1 cellular context compared by ENCODE assay signal in the genomic region with DNA sequence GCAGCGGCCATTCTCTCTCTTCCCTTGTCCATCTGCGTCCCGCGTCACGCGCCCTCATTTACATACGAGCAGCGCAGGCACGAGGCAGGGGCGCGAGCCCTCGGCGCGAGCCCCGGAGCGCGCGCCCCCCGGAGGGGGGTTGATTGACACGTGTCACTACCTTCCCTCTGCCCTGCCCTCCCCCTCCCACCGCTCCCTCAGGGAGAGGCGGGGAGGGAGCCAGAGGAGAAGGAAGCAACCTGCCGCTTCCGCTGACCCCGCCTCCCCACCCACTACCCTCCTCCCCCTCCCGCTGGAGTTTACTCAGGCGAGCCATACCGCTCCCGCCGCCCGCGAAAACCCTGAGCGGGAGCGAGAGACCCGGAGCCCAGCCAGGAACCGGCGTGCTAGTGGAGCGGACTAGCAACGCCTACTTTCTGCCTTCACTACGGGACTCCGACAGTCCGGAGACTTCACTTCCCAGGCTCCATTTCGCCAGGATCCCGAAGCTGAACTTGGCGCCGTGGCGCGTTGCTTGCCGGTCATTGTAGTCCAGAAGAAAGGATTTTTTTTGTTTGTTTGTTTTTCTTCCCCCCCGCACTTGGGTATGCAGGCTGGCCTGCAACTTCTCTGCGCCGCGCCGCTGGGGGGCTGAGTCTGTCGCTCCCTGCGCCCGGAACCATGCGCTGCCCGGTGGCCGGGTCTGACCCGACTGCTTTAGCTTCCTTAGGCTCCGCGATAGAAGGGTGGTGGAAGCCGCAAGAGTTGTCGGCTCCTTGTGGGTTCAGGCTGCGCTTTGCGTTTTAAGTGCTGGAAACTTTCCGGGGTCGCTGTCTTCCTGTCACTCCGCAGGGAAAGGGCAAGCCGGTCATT.
TF ChIP-seq lines count a peak whose summit lies in the region.

A gene (minus strand): TSS at position 36 of the 852 bp plus-strand sequence. CDS start 4 bp downstream, at position 32.

TF ChIP-seq in HepG2, 621 proteins besides CTCF, POLR2A, EP300 and RAD21 (continued from another document and continues in another):
- no peak for TF ChIP-seq SCMH1 (CRISPR knock-in tag; IDR thresholded peaks at IDR 0.05; ENCODE audit: borderline replicate concordance)
- peak; percentile 50 for TF ChIP-seq ELF3 (CRISPR knock-in tag; IDR thresholded peaks at IDR 0.05)
- peak; percentile 39; the same call in 1 of the 2 replicates for TF ChIP-seq ZFP36L1 (CRISPR knock-in tag; IDR thresholded peaks at IDR 0.05)
- no peak for TF ChIP-seq RBAK (CRISPR knock-in tag; IDR thresholded peaks at IDR 0.05)
- no peak for TF ChIP-seq TCF12 (IDR thresholded peaks at IDR 0.05)
- no peak for TF ChIP-seq TCF12 (CRISPR knock-in tag; IDR thresholded peaks at IDR 0.05)
- TF ChIP-seq, protein P1, sequence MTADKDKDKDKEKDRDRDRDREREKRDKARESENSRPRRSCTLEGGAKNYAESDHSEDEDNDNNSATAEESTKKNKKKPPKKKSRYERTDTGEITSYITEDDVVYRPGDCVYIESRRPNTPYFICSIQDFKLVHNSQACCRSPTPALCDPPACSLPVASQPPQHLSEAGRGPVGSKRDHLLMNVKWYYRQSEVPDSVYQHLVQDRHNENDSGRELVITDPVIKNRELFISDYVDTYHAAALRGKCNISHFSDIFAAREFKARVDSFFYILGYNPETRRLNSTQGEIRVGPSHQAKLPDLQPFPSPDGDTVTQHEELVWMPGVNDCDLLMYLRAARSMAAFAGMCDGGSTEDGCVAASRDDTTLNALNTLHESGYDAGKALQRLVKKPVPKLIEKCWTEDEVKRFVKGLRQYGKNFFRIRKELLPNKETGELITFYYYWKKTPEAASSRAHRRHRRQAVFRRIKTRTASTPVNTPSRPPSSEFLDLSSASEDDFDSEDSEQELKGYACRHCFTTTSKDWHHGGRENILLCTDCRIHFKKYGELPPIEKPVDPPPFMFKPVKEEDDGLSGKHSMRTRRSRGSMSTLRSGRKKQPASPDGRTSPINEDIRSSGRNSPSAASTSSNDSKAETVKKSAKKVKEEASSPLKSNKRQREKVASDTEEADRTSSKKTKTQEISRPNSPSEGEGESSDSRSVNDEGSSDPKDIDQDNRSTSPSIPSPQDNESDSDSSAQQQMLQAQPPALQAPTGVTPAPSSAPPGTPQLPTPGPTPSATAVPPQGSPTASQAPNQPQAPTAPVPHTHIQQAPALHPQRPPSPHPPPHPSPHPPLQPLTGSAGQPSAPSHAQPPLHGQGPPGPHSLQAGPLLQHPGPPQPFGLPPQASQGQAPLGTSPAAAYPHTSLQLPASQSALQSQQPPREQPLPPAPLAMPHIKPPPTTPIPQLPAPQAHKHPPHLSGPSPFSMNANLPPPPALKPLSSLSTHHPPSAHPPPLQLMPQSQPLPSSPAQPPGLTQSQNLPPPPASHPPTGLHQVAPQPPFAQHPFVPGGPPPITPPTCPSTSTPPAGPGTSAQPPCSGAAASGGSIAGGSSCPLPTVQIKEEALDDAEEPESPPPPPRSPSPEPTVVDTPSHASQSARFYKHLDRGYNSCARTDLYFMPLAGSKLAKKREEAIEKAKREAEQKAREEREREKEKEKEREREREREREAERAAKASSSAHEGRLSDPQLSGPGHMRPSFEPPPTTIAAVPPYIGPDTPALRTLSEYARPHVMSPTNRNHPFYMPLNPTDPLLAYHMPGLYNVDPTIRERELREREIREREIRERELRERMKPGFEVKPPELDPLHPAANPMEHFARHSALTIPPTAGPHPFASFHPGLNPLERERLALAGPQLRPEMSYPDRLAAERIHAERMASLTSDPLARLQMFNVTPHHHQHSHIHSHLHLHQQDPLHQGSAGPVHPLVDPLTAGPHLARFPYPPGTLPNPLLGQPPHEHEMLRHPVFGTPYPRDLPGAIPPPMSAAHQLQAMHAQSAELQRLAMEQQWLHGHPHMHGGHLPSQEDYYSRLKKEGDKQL (CRISPR knock-in tag; IDR thresholded peaks at IDR 0.05; ENCODE audit: low read depth), result no peak
- TF ChIP-seq, protein P2, sequence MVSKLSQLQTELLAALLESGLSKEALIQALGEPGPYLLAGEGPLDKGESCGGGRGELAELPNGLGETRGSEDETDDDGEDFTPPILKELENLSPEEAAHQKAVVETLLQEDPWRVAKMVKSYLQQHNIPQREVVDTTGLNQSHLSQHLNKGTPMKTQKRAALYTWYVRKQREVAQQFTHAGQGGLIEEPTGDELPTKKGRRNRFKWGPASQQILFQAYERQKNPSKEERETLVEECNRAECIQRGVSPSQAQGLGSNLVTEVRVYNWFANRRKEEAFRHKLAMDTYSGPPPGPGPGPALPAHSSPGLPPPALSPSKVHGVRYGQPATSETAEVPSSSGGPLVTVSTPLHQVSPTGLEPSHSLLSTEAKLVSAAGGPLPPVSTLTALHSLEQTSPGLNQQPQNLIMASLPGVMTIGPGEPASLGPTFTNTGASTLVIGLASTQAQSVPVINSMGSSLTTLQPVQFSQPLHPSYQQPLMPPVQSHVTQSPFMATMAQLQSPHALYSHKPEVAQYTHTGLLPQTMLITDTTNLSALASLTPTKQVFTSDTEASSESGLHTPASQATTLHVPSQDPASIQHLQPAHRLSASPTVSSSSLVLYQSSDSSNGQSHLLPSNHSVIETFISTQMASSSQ (IDR thresholded peaks at IDR 0.05; ENCODE audit: low read depth), result 0 out of 2 replicates have a peak, but pooled peaks have one; percentile 10
- TF ChIP-seq, protein P2 (CRISPR knock-in tag; IDR thresholded peaks at IDR 0.05; ENCODE audit: borderline replicate concordance), result no peak
- TF ChIP-seq ZNF570 (CRISPR knock-in tag; IDR thresholded peaks at IDR 0.05; ENCODE audit: borderline replicate concordance), result no peak
- TF ChIP-seq ZNF124 (CRISPR knock-in tag; IDR thresholded peaks at IDR 0.05), result peak; percentile 36; the same call in 1 of the 2 replicates
- no peak for TF ChIP-seq EEA1 (CRISPR knock-in tag; IDR thresholded peaks at IDR 0.05; ENCODE audit: borderline replicate concordance)
- TF ChIP-seq NFATC3 (CRISPR knock-in tag; IDR thresholded peaks at IDR 0.05), result no peak
- no peak for TF ChIP-seq CEBPB (IDR thresholded peaks at IDR 0.05; ENCODE audit: borderline replicate concordance, low read depth, low read length)
- no peak for TF ChIP-seq ZNF44 (CRISPR knock-in tag; IDR thresholded peaks at IDR 0.05)
- no peak for TF ChIP-seq SMARCC2 (IDR thresholded peaks at IDR 0.05)
- TF ChIP-seq ZNF660 (CRISPR knock-in tag; IDR thresholded peaks at IDR 0.05; ENCODE audit: borderline replicate concordance, low read depth), result no peak
- TF ChIP-seq, protein P3, sequence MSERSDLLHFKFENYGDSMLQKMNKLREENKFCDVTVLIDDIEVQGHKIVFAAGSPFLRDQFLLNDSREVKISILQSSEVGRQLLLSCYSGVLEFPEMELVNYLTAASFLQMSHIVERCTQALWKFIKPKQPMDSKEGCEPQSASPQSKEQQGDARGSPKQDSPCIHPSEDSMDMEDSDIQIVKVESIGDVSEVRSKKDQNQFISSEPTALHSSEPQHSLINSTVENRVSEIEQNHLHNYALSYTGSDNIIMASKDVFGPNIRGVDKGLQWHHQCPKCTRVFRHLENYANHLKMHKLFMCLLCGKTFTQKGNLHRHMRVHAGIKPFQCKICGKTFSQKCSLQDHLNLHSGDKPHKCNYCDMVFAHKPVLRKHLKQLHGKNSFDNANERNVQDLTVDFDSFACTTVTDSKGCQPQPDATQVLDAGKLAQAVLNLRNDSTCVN (CRISPR knock-in tag; IDR thresholded peaks at IDR 0.05; ENCODE audit: borderline replicate concordance), result no peak
- no peak for TF ChIP-seq ZNF549 (CRISPR knock-in tag; IDR thresholded peaks at IDR 0.05)
- TF ChIP-seq ZNF629 (CRISPR knock-in tag; conservative IDR thresholded peaks at IDR 0.05), result no peak
- TF ChIP-seq, protein P4, sequence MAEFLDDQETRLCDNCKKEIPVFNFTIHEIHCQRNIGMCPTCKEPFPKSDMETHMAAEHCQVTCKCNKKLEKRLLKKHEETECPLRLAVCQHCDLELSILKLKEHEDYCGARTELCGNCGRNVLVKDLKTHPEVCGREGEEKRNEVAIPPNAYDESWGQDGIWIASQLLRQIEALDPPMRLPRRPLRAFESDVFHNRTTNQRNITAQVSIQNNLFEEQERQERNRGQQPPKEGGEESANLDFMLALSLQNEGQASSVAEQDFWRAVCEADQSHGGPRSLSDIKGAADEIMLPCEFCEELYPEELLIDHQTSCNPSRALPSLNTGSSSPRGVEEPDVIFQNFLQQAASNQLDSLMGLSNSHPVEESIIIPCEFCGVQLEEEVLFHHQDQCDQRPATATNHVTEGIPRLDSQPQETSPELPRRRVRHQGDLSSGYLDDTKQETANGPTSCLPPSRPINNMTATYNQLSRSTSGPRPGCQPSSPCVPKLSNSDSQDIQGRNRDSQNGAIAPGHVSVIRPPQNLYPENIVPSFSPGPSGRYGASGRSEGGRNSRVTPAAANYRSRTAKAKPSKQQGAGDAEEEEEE (CRISPR knock-in tag; IDR thresholded peaks at IDR 0.05; ENCODE audit: borderline replicate concordance), result no peak
- no peak for TF ChIP-seq ZNF251 (CRISPR knock-in tag; IDR thresholded peaks at IDR 0.05)
- no peak for TF ChIP-seq ATF7-NPFF (CRISPR knock-in tag; IDR thresholded peaks at IDR 0.05; ENCODE audit: low read depth)
- peak; percentile 87 for TF ChIP-seq SRSF1 (optimal IDR thresholded peaks at IDR 0.05; ENCODE audit: low read depth, low read length)
- TF ChIP-seq HHEX (CRISPR knock-in tag; IDR thresholded peaks at IDR 0.05), result no peak
- TF ChIP-seq JUNB (CRISPR knock-in tag; IDR thresholded peaks at IDR 0.05; ENCODE audit: borderline replicate concordance), result no peak
- TF ChIP-seq, protein P5, sequence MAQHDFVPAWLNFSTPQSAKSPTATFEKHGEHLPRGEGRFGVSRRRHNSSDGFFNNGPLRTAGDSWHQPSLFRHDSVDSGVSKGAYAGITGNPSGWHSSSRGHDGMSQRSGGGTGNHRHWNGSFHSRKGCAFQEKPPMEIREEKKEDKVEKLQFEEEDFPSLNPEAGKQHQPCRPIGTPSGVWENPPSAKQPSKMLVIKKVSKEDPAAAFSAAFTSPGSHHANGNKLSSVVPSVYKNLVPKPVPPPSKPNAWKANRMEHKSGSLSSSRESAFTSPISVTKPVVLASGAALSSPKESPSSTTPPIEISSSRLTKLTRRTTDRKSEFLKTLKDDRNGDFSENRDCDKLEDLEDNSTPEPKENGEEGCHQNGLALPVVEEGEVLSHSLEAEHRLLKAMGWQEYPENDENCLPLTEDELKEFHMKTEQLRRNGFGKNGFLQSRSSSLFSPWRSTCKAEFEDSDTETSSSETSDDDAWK (CRISPR knock-in tag; IDR thresholded peaks at IDR 0.05), result no peak
- TF ChIP-seq NFE2L2 (IDR thresholded peaks at IDR 0.05; ENCODE audit: low read length), result no peak
- TF ChIP-seq, protein P6, sequence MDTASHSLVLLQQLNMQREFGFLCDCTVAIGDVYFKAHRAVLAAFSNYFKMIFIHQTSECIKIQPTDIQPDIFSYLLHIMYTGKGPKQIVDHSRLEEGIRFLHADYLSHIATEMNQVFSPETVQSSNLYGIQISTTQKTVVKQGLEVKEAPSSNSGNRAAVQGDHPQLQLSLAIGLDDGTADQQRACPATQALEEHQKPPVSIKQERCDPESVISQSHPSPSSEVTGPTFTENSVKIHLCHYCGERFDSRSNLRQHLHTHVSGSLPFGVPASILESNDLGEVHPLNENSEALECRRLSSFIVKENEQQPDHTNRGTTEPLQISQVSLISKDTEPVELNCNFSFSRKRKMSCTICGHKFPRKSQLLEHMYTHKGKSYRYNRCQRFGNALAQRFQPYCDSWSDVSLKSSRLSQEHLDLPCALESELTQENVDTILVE (CRISPR knock-in tag; IDR thresholded peaks at IDR 0.05), result peak; percentile 61; the same call in 1 of the 2 replicates
- TF ChIP-seq, protein P7, sequence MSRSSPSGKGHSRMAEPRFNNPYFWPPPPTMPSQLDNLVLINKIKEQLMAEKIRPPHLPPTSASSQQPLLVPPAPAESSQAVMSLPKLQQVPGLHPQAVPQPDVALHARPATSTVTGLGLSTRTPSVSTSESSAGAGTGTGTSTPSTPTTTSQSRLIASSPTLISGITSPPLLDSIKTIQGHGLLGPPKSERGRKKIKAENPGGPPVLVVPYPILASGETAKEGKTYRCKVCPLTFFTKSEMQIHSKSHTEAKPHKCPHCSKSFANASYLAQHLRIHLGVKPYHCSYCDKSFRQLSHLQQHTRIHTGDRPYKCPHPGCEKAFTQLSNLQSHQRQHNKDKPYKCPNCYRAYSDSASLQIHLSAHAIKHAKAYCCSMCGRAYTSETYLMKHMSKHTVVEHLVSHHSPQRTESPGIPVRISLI (CRISPR knock-in tag; IDR thresholded peaks at IDR 0.05; ENCODE audit: borderline replicate concordance), result peak; percentile 99
- no peak for TF ChIP-seq MAF1 (CRISPR knock-in tag; IDR thresholded peaks at IDR 0.05; ENCODE audit: borderline replicate concordance)
- TF ChIP-seq ZFP82 (CRISPR knock-in tag; IDR thresholded peaks at IDR 0.05; ENCODE audit: borderline replicate concordance), result no peak
- peak; percentile 41; the same call in 1 of the 2 replicates for TF ChIP-seq ARNTL (CRISPR knock-in tag; IDR thresholded peaks at IDR 0.05)
- TF ChIP-seq MAFK (conservative IDR thresholded peaks at IDR 0.05 in 1 of 2, IDR thresholded peaks at IDR 0.05 in 1 of 2; ENCODE audit: low read length in 2 of 2), result no peak
- TF ChIP-seq IRF2 (CRISPR knock-in tag; IDR thresholded peaks at IDR 0.05), result no peak
- TF ChIP-seq, protein P8, sequence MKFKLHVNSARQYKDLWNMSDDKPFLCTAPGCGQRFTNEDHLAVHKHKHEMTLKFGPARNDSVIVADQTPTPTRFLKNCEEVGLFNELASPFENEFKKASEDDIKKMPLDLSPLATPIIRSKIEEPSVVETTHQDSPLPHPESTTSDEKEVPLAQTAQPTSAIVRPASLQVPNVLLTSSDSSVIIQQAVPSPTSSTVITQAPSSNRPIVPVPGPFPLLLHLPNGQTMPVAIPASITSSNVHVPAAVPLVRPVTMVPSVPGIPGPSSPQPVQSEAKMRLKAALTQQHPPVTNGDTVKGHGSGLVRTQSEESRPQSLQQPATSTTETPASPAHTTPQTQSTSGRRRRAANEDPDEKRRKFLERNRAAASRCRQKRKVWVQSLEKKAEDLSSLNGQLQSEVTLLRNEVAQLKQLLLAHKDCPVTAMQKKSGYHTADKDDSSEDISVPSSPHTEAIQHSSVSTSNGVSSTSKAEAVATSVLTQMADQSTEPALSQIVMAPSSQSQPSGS (CRISPR knock-in tag; IDR thresholded peaks at IDR 0.05), result no peak; the same call in 1 of the 2 replicates
- peak; percentile 1; the same call in 1 of the 2 replicates for TF ChIP-seq FOXO1 (CRISPR knock-in tag; IDR thresholded peaks at IDR 0.05)
- no peak for TF ChIP-seq ZNF432 (CRISPR knock-in tag; IDR thresholded peaks at IDR 0.05; ENCODE audit: borderline replicate concordance)
- TF ChIP-seq HDAC2 (CRISPR knock-in tag; IDR thresholded peaks at IDR 0.05), result no peak
- peak; percentile 81 for TF ChIP-seq BORCS8-MEF2B (CRISPR knock-in tag; IDR thresholded peaks at IDR 0.05)
- peak; percentile 81 for TF ChIP-seq GABPB1 (CRISPR knock-in tag; IDR thresholded peaks at IDR 0.05)
- TF ChIP-seq SATB2 (CRISPR knock-in tag; IDR thresholded peaks at IDR 0.05), result no peak
